In the genomic region with DNA sequence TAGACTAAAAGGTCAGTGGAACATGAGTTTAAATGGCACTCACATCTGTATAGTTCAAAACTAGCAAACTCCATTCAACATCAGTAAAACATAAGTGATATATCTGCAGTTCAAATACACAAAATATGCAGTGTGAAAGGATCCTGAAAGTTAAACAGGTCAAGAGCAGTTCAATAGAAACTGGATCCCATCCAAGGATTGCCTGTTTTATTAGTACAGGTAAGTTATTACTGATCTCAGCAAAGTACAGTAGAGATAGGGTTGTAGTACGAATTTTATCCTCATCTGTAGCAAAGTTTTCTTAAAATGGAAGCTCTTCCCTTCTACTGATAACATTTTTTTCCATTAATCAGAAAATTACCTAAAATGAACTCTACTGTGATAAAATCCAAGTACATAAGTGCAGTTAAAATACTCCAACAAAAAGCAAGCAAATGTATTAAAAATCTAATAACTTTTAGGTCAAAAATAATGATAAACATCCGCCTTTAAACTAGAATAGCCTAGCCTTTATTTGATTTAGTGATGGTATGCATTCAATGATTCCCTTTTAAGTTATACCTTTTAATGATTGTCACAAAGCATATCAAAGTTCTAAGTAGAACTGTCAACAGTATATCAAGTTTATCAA, we compare ENCODE assay signal across 12 cellular contexts. TPM values are rescaled to one million over a fixed set of nuclear protein-coding genes. Genes with fewer than 3 reads are reported as not detected.
DNase-seq lines count a peak whose midpoint lies in the region; ATAC-seq, FAIRE-seq and TF ChIP-seq lines count a peak whose summit lies in the region.
"Had no signal": no experiment of that assay in that cellular context is flagged by ENCODE, and none has a peak within 500 bp of the region (broad histone marks: within the 10 kb centered on the region; RNA-seq: fewer than 3 reads in every experiment).

No MANE protein-coding gene starts in this region.

- no peak overlapping the region for H3K9ac ChIP-seq in endodermal cell (ENCODE audit: extremely low read depth, low read length, poor library complexity, severe bottlenecking)

- H3K27ac ChIP-seq in left ventricle myocardium inferior (replicated peaks) (no peak overlapping the region), heart right ventricle (no peak overlapping the region), endodermal cell (ENCODE audit: low read depth, low read length) (no peak overlapping the region)
- H3K27ac ChIP-seq: tibial artery had no signal

- H3K36me3 ChIP-seq in left ventricle myocardium inferior (peaks cover 29% of the 10 kb centered on the region), heart right ventricle (peaks cover 0 to 54% (median 5%) of the 10 kb centered on the region in 9 donors), endodermal cell (ENCODE audit: control insufficient read depth, insufficient read depth, low read length) (peaks cover 39% of the 10 kb centered on the region)

- peaks cover 27% of the 10 kb centered on the region for H3K36me3 Mint-ChIP-seq in endodermal cell (ENCODE audit: low read depth)
- H3K36me3 Mint-ChIP-seq in stimulated activated naive B cell treated with anti-CD40 and anti-IgM and Interleukin-4, amounts not matched to agents 10 μg/mL and 1 μg/mL and 100 μg/mL, for 72 hours, result peaks cover 15 to 42% of the 10 kb centered on the region in 2 donors

- intact Hi-C loops in left ventricle myocardium inferior (cut with micrococcal nuclease), result no loop called here
- intact Hi-C loops in heart right ventricle (cut with DNase I), result loop anchor here in 6 of 10 donors (5.0 to 10.0 kb wide), 5 partner anchors 43 to 197 kb away; partner anchors contain the start of genes ARF5 (in 5 of the 6) and GCC1 (in 5 of the 6)

- H3K9me3 ChIP-seq in left ventricle myocardium inferior (replicated peaks) (no peaks in the 10 kb centered on the region), heart right ventricle (no peaks in the 10 kb centered on the region), endodermal cell (ENCODE audit: control insufficient read depth, low read length) (no peaks in the 10 kb centered on the region)
- H3K9me3 ChIP-seq: esophagus squamous epithelium, tibial artery had no signal

- H3K27me3 Mint-ChIP-seq in endodermal cell (ENCODE audit: insufficient read depth), result peaks cover 24% of the 10 kb centered on the region
- no peaks in the 10 kb centered on the region for H3K27me3 Mint-ChIP-seq in stimulated activated naive B cell treated with anti-CD40 and anti-IgM and Interleukin-4, amounts not matched to agents 10 μg/mL and 1 μg/mL and 100 μg/mL, for 72 hours

- H3K9me3 Mint-ChIP-seq in endodermal cell, result no peaks in the 10 kb centered on the region
- peaks cover 2% of the 10 kb centered on the region in 2 donors for H3K9me3 Mint-ChIP-seq in stimulated activated naive B cell treated with anti-CD40 and anti-IgM and Interleukin-4, amounts not matched to agents 10 μg/mL and 1 μg/mL and 100 μg/mL, for 72 hours

- FAIRE-seq in RCC 7860 (lab: Jason Lieb, UNC), result peak; percentile 8
- FAIRE-seq: bronchial epithelial cell had no signal

- no peak for TF ChIP-seq CTCF in left ventricle myocardium inferior (IDR thresholded peaks at IDR 0.05; ENCODE audit: borderline replicate concordance)
- TF ChIP-seq CTCF in heart right ventricle (IDR thresholded peaks at IDR 0.05), result no peak
- TF ChIP-seq CTCF in endodermal cell (conservative IDR thresholded peaks at IDR 0.05), result no peak

- no peak for ATAC-seq in heart right ventricle
- ATAC-seq in stimulated activated naive B cell treated with anti-CD40 and anti-IgM and Interleukin-4, amounts not matched to agents 10 μg/mL and 1 μg/mL and 100 μg/mL, for 72 hours (replicated peaks), result no peak

- H3K4me3 ChIP-seq in left ventricle myocardium inferior, result peak overlapping the region; percentile 1
- no peak overlapping the region for H3K4me3 ChIP-seq in heart right ventricle
- H3K4me3 ChIP-seq in endodermal cell (ENCODE audit: low read length), result peak overlapping the region; percentile 94

- no peak overlapping the region for H3K27ac Mint-ChIP-seq in endodermal cell
- H3K27ac Mint-ChIP-seq in stimulated activated naive B cell treated with anti-CD40 and anti-IgM and Interleukin-4, amounts not matched to agents 10 μg/mL and 1 μg/mL and 100 μg/mL, for 72 hours, result no peak overlapping the region

- WGBS in heart right ventricle, 2 donors, result 87 to 89% methylated on average over 2 of the region's 2 CpGs
- WGBS in endodermal cell (ENCODE audit: insufficient coverage in 1 of 2, insufficient read length in 1 of 2), 2 experiments, result 95% methylated on average over 2 of the region's 2 CpGs; no CpG with 5 or more reads in 1 of the 2 experiments

- H3K4me1 Mint-ChIP-seq in endodermal cell, result peaks cover 11% of the 10 kb centered on the region
- H3K4me1 Mint-ChIP-seq in stimulated activated naive B cell treated with anti-CD40 and anti-IgM and Interleukin-4, amounts not matched to agents 10 μg/mL and 1 μg/mL and 100 μg/mL, for 72 hours, result peaks cover 30 to 51% of the 10 kb centered on the region in 2 donors

- DNase-seq in left ventricle myocardium inferior (no peak), heart right ventricle (no peak), RCC 7860 (ENCODE audit: low spot score) (no peak), endodermal cell (no peak), NCI-H526 treated with DMSO at 0.1 percent for 48 hours (lab: John Stamatoyannopoulos, UW) (no peak), MV-4-11 (lab: John Stamatoyannopoulos, UW) (no peak), medulla oblongata (ENCODE audit: extremely low spot score) (no peak)
- no peak for DNase-seq in stimulated activated naive B cell treated with anti-CD40 and anti-IgM and Interleukin-4, amounts not matched to agents 10 μg/mL and 1 μg/mL and 100 μg/mL, for 72 hours
- DNase-seq: activated CD8-positive, alpha-beta memory T cell treated with anti-CD3 and anti-CD28 coated beads for 24 hours; esophagus squamous epithelium; tibial artery had no signal

- H3K4me3 Mint-ChIP-seq in endodermal cell, result no peak overlapping the region
- H3K4me3 Mint-ChIP-seq in stimulated activated naive B cell treated with anti-CD40 and anti-IgM and Interleukin-4, amounts not matched to agents 10 μg/mL and 1 μg/mL and 100 μg/mL, for 72 hours, result peak overlapping the region; percentile 11 to 44

- H3K4me1 ChIP-seq in left ventricle myocardium inferior (peaks cover 77% of the 10 kb centered on the region), heart right ventricle (peaks cover 0 to 62% (median 40%) of the 10 kb centered on the region in 9 donors), endodermal cell (ENCODE audit: control insufficient read depth, insufficient read depth, low read length) (no peaks in the 10 kb centered on the region)

- H3K27me3 ChIP-seq in left ventricle myocardium inferior (ENCODE audit: low read depth) (no peaks in the 10 kb centered on the region), heart right ventricle (no peaks in the 10 kb centered on the region), endodermal cell (ENCODE audit: control insufficient read depth, insufficient read depth, low read length, poor library complexity, severe bottlenecking) (peaks cover 22% of the 10 kb centered on the region)
- H3K27me3 ChIP-seq: esophagus squamous epithelium, tibial artery had no signal

RNA-seq across cellular contexts. Expression of gene ZNF800, which starts 2.2 kb away (rescaled TPM):
- total RNA-seq in left ventricle myocardium inferior (17.3 TPM), heart right ventricle (10 to 100 TPM; 17.5 to 35.8 (median 25.4) TPM), endodermal cell (10 to 100 TPM; 13.8 to 16.8 TPM)
- polyA plus RNA-seq in heart right ventricle, result 1 to 10 TPM; 3.4 to 7.0 TPM
- polyA plus RNA-seq in endodermal cell (2013, experiment 1 of 2), result 13.6 TPM
- 14.0 TPM for polyA plus RNA-seq in endodermal cell (2013, experiment 2 of 2)

Comparison
In these comparisons a context has a peak if more than half of its experiments do, and no peak if none do; other contexts are left out.
1. H3K4me3 ChIP-seq: peak in left ventricle myocardium inferior (single experiment) and endodermal cell (single experiment); none in heart right ventricle (0 of 10).